ENCODE assay signal across 12 cellular contexts in genomic region chr2:64276417-64277095, GRCh38.
DNase-seq lines count a peak whose midpoint lies in the region; ATAC-seq, FAIRE-seq and TF ChIP-seq lines count a peak whose summit lies in the region.
"Had no signal": no experiment of that assay in that cellular context is flagged by ENCODE, and none has a peak within 500 bp of the region (broad histone marks: within the 10 kb centered on the region; RNA-seq: fewer than 3 reads in every experiment).

No MANE protein-coding gene starts in this region.

- H3K4me3 ChIP-seq in BLaER1 (no peak overlapping the region), esophagus (ENCODE audit: low read depth in 1 of 2, low read length in 2 of 2) (no peak overlapping the region), neutrophil (ENCODE audit: low read depth in 1 of 2, low read length in 1 of 2) (peak overlapping the region; percentile 77 to 79)

- no peak for ATAC-seq in HG03442 (IDR thresholded peaks at IDR 0.05; ENCODE audit: unreplicated experiment)
- ATAC-seq: HCT116 had no signal

- whole genome bisulfite sequencing in esophagus, 2 donors = 86% methylated on average over 3 of the region's 3 CpGs

- FAIRE-seq in RCC 7860 (lab: Jason Lieb, UNC) = no peak

- H3K27me3 ChIP-seq in BLaER1 = no peaks in the 10 kb centered on the region
- H3K27me3 ChIP-seq in esophagus (ENCODE audit: control insufficient read depth in 1 of 2, insufficient read depth in 2 of 2, low read length in 2 of 2) = no peaks in the 10 kb centered on the region
- no peaks in the 10 kb centered on the region for H3K27me3 ChIP-seq in neutrophil

- TF ChIP-seq CTCF in neutrophil (IDR thresholded peaks at IDR 0.05) = no peak

- no peaks in the 10 kb centered on the region for H4K20me1 ChIP-seq in BLaER1

- H3K36me3 ChIP-seq in BLaER1 (no peaks in the 10 kb centered on the region), esophagus (ENCODE audit: control insufficient read depth in 2 of 2, insufficient read depth in 2 of 2, low read length in 1 of 2) (no peaks in the 10 kb centered on the region), neutrophil (peaks cover 27% of the 10 kb centered on the region)

- no peaks in the 10 kb centered on the region for H3K9me3 ChIP-seq in BLaER1
- no peaks in the 10 kb centered on the region for H3K9me3 ChIP-seq in esophagus (ENCODE audit: control insufficient read depth in 2 of 2, insufficient read depth in 1 of 2, low read depth in 1 of 2, low read length in 1 of 2)
- no peaks in the 10 kb centered on the region for H3K9me3 ChIP-seq in neutrophil

- no peak overlapping the region for H3K27ac ChIP-seq in BLaER1
- H3K27ac ChIP-seq in esophagus (ENCODE audit: low read depth in 2 of 2, low read length in 1 of 2) = peak overlapping the region; percentile 54 to 72
- H3K27ac ChIP-seq in neutrophil = peak overlapping the region; percentile 97

- H3K4me2 ChIP-seq in BLaER1 = peak overlapping the region; percentile 2; the same call in 1 of the 2 replicates

- H3K9ac ChIP-seq in BLaER1 = no peak overlapping the region

- DNase-seq in RCC 7860 (ENCODE audit: low spot score) = peak; percentile 53
- DNase-seq in SKM-1 (lab: John Stamatoyannopoulos, UW; ENCODE audit: unreplicated experiment) = no peak
- DNase-seq in D341Med (ENCODE audit: low spot score) = no peak
- no peak for DNase-seq in T-helper 9 cell
- DNase-seq: CD4-positive, alpha-beta T cell; effector memory CD4-positive, alpha-beta T cell; NCI-H1417 treated with DMSO at 0.1 percent for 48 hours had no signal

- H3K4me1 ChIP-seq in BLaER1 (peaks cover 26% of the 10 kb centered on the region), esophagus (ENCODE audit: control insufficient read depth in 2 of 2, insufficient read depth in 2 of 2, low read length in 1 of 2) (peaks cover 0 to 8% of the 10 kb centered on the region in 2 donors), neutrophil (ENCODE audit: control insufficient read depth in 1 of 2, insufficient read depth in 1 of 2, low read depth in 1 of 2, low read length in 1 of 2) (peaks cover 66 to 82% of the 10 kb centered on the region in 2 experiments)

Comparison
In these comparisons a context has a peak if more than half of its experiments do, and no peak if none do; other contexts are left out.
1. H3K4me3 ChIP-seq: peak in neutrophil (2 of 2); none in BLaER1 (single experiment) and esophagus (0 of 2).